ENCODE assay signal across 10 cellular contexts in the genomic region with DNA sequence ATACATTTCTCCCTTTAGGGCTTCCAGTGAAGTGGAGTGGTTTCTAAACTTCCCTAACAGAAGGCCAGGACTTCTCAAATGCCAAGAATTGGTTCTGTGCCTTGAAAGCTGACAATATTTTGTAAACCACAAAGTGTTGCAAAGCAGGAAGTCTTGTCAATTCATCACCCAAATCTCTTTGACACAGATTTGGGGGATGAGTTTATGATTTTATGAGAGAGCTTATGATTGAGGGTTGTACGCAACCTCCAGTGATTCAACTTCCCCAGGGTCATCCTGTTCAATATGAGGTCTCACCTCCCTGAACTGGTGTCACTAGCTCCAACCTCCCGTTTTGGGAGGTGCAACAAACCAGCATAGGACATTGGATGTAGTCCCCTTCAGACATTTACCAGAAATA.
"Had no signal": no experiment of that assay in that cellular context is flagged by ENCODE, and none has a peak within 500 bp of the region (broad histone marks: within the 10 kb centered on the region; RNA-seq: fewer than 3 reads in every experiment).

No MANE protein-coding gene starts in this region.

- H3K4me3 ChIP-seq: hepatocyte had no signal

- H3K4me2 ChIP-seq: hepatocyte had no signal

- H3K9ac ChIP-seq: parathyroid adenoma had no signal

- H2AFZ ChIP-seq: hepatocyte, parathyroid adenoma had no signal

- H3K27ac ChIP-seq: hepatocyte, parathyroid adenoma had no signal

- DNase-seq: activated CD4-positive, alpha-beta memory T cell treated with anti-CD3 and anti-CD28 coated beads, Interleukin-2, amount 10 ng/mL, durations not matched to agents 7 days and 5 days; activated CD4-positive, alpha-beta T cell treated with anti-CD3 and anti-CD28 coated beads for 1 hour; activated gamma-delta T cell; activated T-cell treated with anti-CD3 and anti-CD28 coated beads, Interleukin-2, amount 50 U/mL, for 48 hours; amygdala; naive B cell; stimulated activated CD4-positive, alpha-beta T cell treated with anti-CD3 and anti-CD28 coated beads, Interleukin-4, amount 100 ng/mL, for 1 hour; stimulated activated CD8-positive, alpha-beta memory T cell treated with anti-CD3 and anti-CD28 coated beads, Interleukin-4, amount 100 ng/mL, for 48 hours had no signal

- H3K79me2 ChIP-seq: hepatocyte, parathyroid adenoma had no signal

- H3K27me3 ChIP-seq: hepatocyte had no signal
